ENCODE assay signal across 1 cellular context in the genomic region with DNA sequence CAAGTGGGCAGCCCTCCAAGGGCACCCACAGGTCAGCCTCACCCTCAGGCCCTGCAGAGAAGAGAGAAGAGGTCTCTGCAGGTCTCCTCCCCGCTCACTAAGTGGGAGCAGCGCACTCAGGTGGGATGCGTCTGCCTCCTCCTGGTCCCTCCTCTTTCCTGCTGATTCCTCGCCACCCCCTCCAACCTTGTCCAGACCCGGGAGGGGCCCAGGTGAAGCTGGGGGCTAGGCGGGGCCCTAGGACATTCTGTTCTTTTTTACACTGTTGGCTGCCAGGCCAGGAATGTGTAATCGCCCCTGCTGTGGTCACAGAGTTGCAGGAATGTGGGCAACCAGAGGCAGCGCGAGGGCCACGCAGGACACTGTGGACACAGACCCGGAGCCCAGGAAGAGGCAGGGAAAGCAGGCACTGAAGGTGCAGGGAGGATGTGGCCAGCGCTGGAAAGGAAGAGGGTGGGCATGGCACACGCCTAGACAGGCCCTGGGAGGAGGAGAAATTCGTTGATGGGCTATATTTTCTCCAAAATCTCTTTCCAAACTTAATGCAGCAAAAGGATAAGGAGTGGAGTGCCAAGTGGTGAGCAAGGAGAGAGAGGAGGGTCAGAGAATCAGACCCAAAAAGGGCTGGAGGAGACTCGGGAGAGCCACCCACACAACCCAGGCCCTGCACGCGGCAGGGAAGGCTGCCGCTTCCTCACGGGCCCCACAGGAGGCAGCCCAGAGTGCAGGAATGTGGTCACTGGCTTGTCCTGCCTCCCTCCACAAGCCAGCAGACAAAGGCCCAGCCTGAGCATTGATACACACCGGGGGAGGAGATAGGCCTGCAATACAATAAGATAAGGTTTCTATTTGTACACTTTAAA.
TF ChIP-seq lines count a peak whose summit lies in the region.

No MANE protein-coding gene starts in this region.

TF ChIP-seq in IMR-90, 13 proteins besides CTCF, POLR2A, EP300 and RAD21 (continued from another document):
- TF ChIP-seq, protein P1, sequence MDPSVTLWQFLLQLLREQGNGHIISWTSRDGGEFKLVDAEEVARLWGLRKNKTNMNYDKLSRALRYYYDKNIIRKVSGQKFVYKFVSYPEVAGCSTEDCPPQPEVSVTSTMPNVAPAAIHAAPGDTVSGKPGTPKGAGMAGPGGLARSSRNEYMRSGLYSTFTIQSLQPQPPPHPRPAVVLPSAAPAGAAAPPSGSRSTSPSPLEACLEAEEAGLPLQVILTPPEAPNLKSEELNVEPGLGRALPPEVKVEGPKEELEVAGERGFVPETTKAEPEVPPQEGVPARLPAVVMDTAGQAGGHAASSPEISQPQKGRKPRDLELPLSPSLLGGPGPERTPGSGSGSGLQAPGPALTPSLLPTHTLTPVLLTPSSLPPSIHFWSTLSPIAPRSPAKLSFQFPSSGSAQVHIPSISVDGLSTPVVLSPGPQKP (IDR thresholded peaks at IDR 0.05; ENCODE audit: borderline replicate concordance, low read depth, low read length): no peak
- no peak for TF ChIP-seq RCOR1 (IDR thresholded peaks at IDR 0.05; ENCODE audit: insufficient replicate concordance, low read length)
- no peak for TF ChIP-seq MAFK (IDR thresholded peaks at IDR 0.05; ENCODE audit: low read depth, low read length)
- no peak for TF ChIP-seq CEBPB (IDR thresholded peaks at IDR 0.05; ENCODE audit: low read depth, low read length)
- no peak for TF ChIP-seq MXI1 (IDR thresholded peaks at IDR 0.05; ENCODE audit: borderline replicate concordance, low read depth, low read length)
- no peak for TF ChIP-seq NFE2L2 (IDR thresholded peaks at IDR 0.05; ENCODE audit: low read depth, low read length)
- TF ChIP-seq RFX5 (IDR thresholded peaks at IDR 0.05; ENCODE audit: low read depth, low read length): no peak
- TF ChIP-seq USF2 (IDR thresholded peaks at IDR 0.05; ENCODE audit: low read depth, low read length): no peak
- peak; percentile 74; the same call in 1 of the 2 replicates for TF ChIP-seq BHLHE40 (IDR thresholded peaks at IDR 0.05; ENCODE audit: low read depth, low read length)
- no peak for TF ChIP-seq CHD1 (IDR thresholded peaks at IDR 0.05; ENCODE audit: low read depth, low read length)
TF ChIP-seq in IMR-90: peak in this region for 2.
